In the genomic region with DNA sequence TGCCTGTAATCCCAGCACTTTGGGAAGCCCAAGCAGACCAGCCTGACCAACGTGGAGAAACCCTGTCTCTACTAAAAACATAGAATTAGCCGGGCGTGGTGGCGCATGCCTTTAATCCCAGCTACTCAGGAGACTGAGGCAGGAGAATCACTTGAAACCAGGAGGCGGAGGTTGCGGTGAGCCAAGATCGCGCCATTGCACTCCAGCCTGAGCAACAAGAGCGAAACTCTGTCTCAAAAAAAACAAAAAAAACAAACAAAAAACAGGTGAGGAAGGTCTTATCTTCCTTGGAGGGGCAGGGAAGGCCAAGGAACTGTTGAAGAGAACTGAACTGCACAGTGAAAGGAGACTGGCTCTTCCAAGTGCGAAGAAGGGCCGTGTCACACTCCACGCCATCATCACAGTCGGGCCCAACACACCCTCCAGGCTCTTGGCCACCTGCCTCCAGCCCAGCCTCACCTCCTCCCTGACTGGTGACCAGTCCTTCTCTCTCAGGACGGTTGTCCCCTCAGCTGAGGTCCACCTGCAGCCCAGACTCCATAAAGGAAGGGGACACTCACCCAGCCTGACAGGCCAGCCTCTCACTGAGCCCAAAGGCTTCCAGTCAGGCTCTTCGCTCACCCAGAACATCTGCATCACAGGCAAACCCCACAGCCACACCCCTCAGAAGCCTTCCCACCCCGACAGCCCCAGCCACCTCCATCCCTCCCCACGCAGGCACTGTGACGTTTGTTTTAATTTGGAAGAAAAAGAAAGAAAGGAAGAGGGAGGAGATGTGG, we compare ENCODE assay signal across 13 cellular contexts. TPM values are rescaled to one million over a fixed set of nuclear protein-coding genes. Genes with fewer than 3 reads are reported as not detected.
DNase-seq lines count a peak whose midpoint lies in the region; ATAC-seq, FAIRE-seq and TF ChIP-seq lines count a peak whose summit lies in the region.
"Had no signal": no experiment of that assay in that cellular context is flagged by ENCODE, and none has a peak within 500 bp of the region (broad histone marks: within the 10 kb centered on the region; RNA-seq: fewer than 3 reads in every experiment).

No MANE protein-coding gene starts in this region.

- TF ChIP-seq CTCF in D721Med (IDR thresholded peaks at IDR 0.05; ENCODE audit: insufficient read depth, missing control alignments) (no peak), HFFc6 (IDR thresholded peaks at IDR 0.05) (no peak)

- H3K27ac Mint-ChIP-seq in activated naive CD8-positive, alpha-beta T cell treated with anti-CD3 and anti-CD28 coated beads, Interleukin-2, amount 10 ng/mL, durations not matched to agents 7 days and 5 days, result peak overlapping the region; percentile 95
- no peak overlapping the region for H3K27ac Mint-ChIP-seq in HFFc6

- peak; percentile 29 for TF ChIP-seq POLR2A in GM15510 (IDR thresholded peaks at IDR 0.05; ENCODE audit: borderline replicate concordance, extremely low read depth, insufficient read length)

- H3K4me1 Mint-ChIP-seq in activated naive CD8-positive, alpha-beta T cell treated with anti-CD3 and anti-CD28 coated beads, Interleukin-2, amount 10 ng/mL, durations not matched to agents 7 days and 5 days, result peaks cover 46% of the 10 kb centered on the region
- peaks cover 11% of the 10 kb centered on the region for H3K4me1 Mint-ChIP-seq in HFFc6 (ENCODE audit: low read depth)

- peak; percentile 69 for DNase-seq in T-helper 22 cell (ENCODE audit: low read depth)
- no peak for DNase-seq in activated naive CD8-positive, alpha-beta T cell treated with anti-CD3 and anti-CD28 coated beads, Interleukin-2, amount 10 ng/mL, durations not matched to agents 7 days and 5 days
- DNase-seq in stimulated activated CD4-positive, alpha-beta T cell treated with anti-CD3 and anti-CD28 coated beads, Interleukin-2, amount 100 ng/mL, for 4 hours (ENCODE audit: low read depth), result peak; percentile 37
- DNase-seq in NK-92 (lab: John Stamatoyannopoulos, UW; ENCODE audit: unreplicated experiment), result no peak
- DNase-seq in NCI-H1105 treated with DMSO at 0.1 percent for 48 hours (lab: John Stamatoyannopoulos, UW), result no peak
- DNase-seq in D721Med (ENCODE audit: insufficient read length, low spot score), result no peak
- DNase-seq in HFFc6, result no peak
- DNase-seq: Calu3, NCI-H1092, PC-3, uterus had no signal

- peak overlapping the region; percentile 88 for H3K4me3 Mint-ChIP-seq in activated naive CD8-positive, alpha-beta T cell treated with anti-CD3 and anti-CD28 coated beads, Interleukin-2, amount 10 ng/mL, durations not matched to agents 7 days and 5 days
- no peak overlapping the region for H3K4me3 Mint-ChIP-seq in HFFc6

- FAIRE-seq in D721Med (lab: Jason Lieb, UNC), result no peak

- no peaks in the 10 kb centered on the region for H3K9me3 Mint-ChIP-seq in activated naive CD8-positive, alpha-beta T cell treated with anti-CD3 and anti-CD28 coated beads, Interleukin-2, amount 10 ng/mL, durations not matched to agents 7 days and 5 days
- no peaks in the 10 kb centered on the region for H3K9me3 Mint-ChIP-seq in HFFc6

- H3K36me3 Mint-ChIP-seq in activated naive CD8-positive, alpha-beta T cell treated with anti-CD3 and anti-CD28 coated beads, Interleukin-2, amount 10 ng/mL, durations not matched to agents 7 days and 5 days, result peaks cover 8% of the 10 kb centered on the region
- H3K36me3 Mint-ChIP-seq in HFFc6 (ENCODE audit: low read depth), result no peaks in the 10 kb centered on the region

- no peak for ATAC-seq in activated naive CD8-positive, alpha-beta T cell treated with anti-CD3 and anti-CD28 coated beads, Interleukin-2, amount 10 ng/mL, durations not matched to agents 7 days and 5 days (ENCODE audit: low read depth)
- ATAC-seq: HCT116, PC-3 had no signal

- POLR2A ChIA-PET in activated naive CD8-positive, alpha-beta T cell treated with anti-CD3 and anti-CD28 coated beads, Interleukin-2, amount 10 ng/mL, durations not matched to agents 7 days and 5 days (lab: Charles Lee), result no interaction called here

- H3K27me3 Mint-ChIP-seq in activated naive CD8-positive, alpha-beta T cell treated with anti-CD3 and anti-CD28 coated beads, Interleukin-2, amount 10 ng/mL, durations not matched to agents 7 days and 5 days, result no peaks in the 10 kb centered on the region
- peaks cover 9% of the 10 kb centered on the region for H3K27me3 Mint-ChIP-seq in HFFc6 (ENCODE audit: insufficient read depth)

RNA-seq across cellular contexts. Expression of a gene that starts 4.1 kb away (rescaled TPM):
- 10 to 100 TPM; 25.5 to 27.0 TPM for total RNA-seq in activated naive CD8-positive, alpha-beta T cell treated with anti-CD3 and anti-CD28 coated beads, Interleukin-2, amount 10 ng/mL, durations not matched to agents 7 days and 5 days
- total RNA-seq in HFFc6 (2021; fragmentation: NEBNext Ultra II Directional; extraction: Animal tissue kit (Norgen Biotek cat#: 25700)), result under 1 TPM in 4 of 6 experiments, not detected in 2; 0.05 to 0.16 (median 0.10) TPM
- total RNA-seq: PC-3 had no signal

Comparison
In these comparisons a context has a peak if more than half of its experiments do, and no peak if none do; other contexts are left out.
1. DNase-seq: peak in T-helper 22 cell (single experiment) and stimulated activated CD4-positive, alpha-beta T cell treated with anti-CD3 and anti-CD28 coated beads, Interleukin-2, amount 100 ng/mL, for 4 hours (single experiment); none in activated naive CD8-positive, alpha-beta T cell treated with anti-CD3 and anti-CD28 coated beads, Interleukin-2, amount 10 ng/mL, durations not matched to agents 7 days and 5 days (single experiment), NK-92 (single experiment), NCI-H1105 treated with DMSO at 0.1 percent for 48 hours (single experiment), D721Med (single experiment) and HFFc6 (single experiment).
2. RNA of a gene that starts 4.1 kb away (total RNA-seq): 25.5 to 27.0 TPM in activated naive CD8-positive, alpha-beta T cell treated with anti-CD3 and anti-CD28 coated beads, Interleukin-2, amount 10 ng/mL, durations not matched to agents 7 days and 5 days; 0.05 to 0.16 TPM in HFFc6; every median in the first group is over 10 times any median in the second.